In genomic region chr2:84846732-84847131, GRCh38 we compare ENCODE assay signal across 12 cellular contexts. TPM values are rescaled to one million over a fixed set of nuclear protein-coding genes. Genes with fewer than 3 reads are reported as not detected.
DNase-seq lines count a peak whose midpoint lies in the region; ATAC-seq and TF ChIP-seq lines count a peak whose summit lies in the region.
"Had no signal": no experiment of that assay in that cellular context is flagged by ENCODE, and none has a peak within 500 bp of the region (broad histone marks: within the 10 kb centered on the region; RNA-seq: fewer than 3 reads in every experiment).

No MANE protein-coding gene starts in this region.

- peak overlapping the region; percentile 13 for H3K27ac ChIP-seq in suprapubic skin
- H3K27ac ChIP-seq: gastroesophageal sphincter, HL-60, VCaP had no signal

- H3K4me1 ChIP-seq in suprapubic skin: no peaks in the 10 kb centered on the region
- H3K4me1 ChIP-seq: gastroesophageal sphincter had no signal

- TF ChIP-seq POLR2A in suprapubic skin (IDR thresholded peaks at IDR 0.05): no peak

- H3K4me3 ChIP-seq in suprapubic skin: no peak overlapping the region
- H3K4me3 ChIP-seq: gastroesophageal sphincter had no signal

- H3K36me3 ChIP-seq in suprapubic skin: no peaks in the 10 kb centered on the region
- H3K36me3 ChIP-seq: gastroesophageal sphincter had no signal

- DNase-seq in HT1080 (ENCODE audit: low read depth): peak; percentile 54
- DNase-seq in activated T-cell treated with anti-CD3 and anti-CD28 coated beads, Interleukin-2, amount 50 U/mL, for 72 hours: no peak
- DNase-seq in hepatic stellate cell (ENCODE audit: low spot score): peak; percentile 55
- no peak for DNase-seq in suprapubic skin (ENCODE audit: low spot score in 2 of 2)
- DNase-seq in HK-2 (ENCODE audit: unreplicated experiment): no peak
- DNase-seq in NCI-H146 treated with DMSO at 0.1 percent for 48 hours (lab: John Stamatoyannopoulos, UW; ENCODE audit: unreplicated experiment): no peak
- DNase-seq in NK-92 (lab: John Stamatoyannopoulos, UW; ENCODE audit: unreplicated experiment): no peak
- DNase-seq: mesendoderm had no signal

- H3K9me3 Mint-ChIP-seq in activated T-cell treated with anti-CD3 and anti-CD28 coated beads, Interleukin-2, amount 50 U/mL, for 72 hours: no peaks in the 10 kb centered on the region

- H3K27ac Mint-ChIP-seq in activated T-cell treated with anti-CD3 and anti-CD28 coated beads, Interleukin-2, amount 50 U/mL, for 72 hours: peak overlapping the region; percentile 98

- peak; percentile 16 to 33 for ATAC-seq in activated T-cell treated with anti-CD3 and anti-CD28 coated beads, Interleukin-2, amount 50 U/mL, for 72 hours (replicated peaks in 1 of 2)
- ATAC-seq: gastroesophageal sphincter, HCT116 had no signal

- TF ChIP-seq CTCF in suprapubic skin (IDR thresholded peaks at IDR 0.05): no peak

- 79% methylated on average over 2 of the region's 2 CpGs for WGBS in suprapubic skin

- no peaks in the 10 kb centered on the region for H3K27me3 ChIP-seq in suprapubic skin
- H3K27me3 ChIP-seq: gastroesophageal sphincter had no signal

- H3K36me3 Mint-ChIP-seq in activated T-cell treated with anti-CD3 and anti-CD28 coated beads, Interleukin-2, amount 50 U/mL, for 72 hours (ENCODE audit: insufficient read depth in 2 of 2): peaks cover 3 to 10% of the 10 kb centered on the region in 2 donors

- no peaks in the 10 kb centered on the region for H3K9me3 ChIP-seq in suprapubic skin
- H3K9me3 ChIP-seq: gastroesophageal sphincter had no signal

- peak overlapping the region; percentile 79 to 80 for H3K4me3 Mint-ChIP-seq in activated T-cell treated with anti-CD3 and anti-CD28 coated beads, Interleukin-2, amount 50 U/mL, for 72 hours

- no peak for TF ChIP-seq EP300 in suprapubic skin (IDR thresholded peaks at IDR 0.05)

- H3K27me3 Mint-ChIP-seq in activated T-cell treated with anti-CD3 and anti-CD28 coated beads, Interleukin-2, amount 50 U/mL, for 72 hours (ENCODE audit: low read depth): no peaks in the 10 kb centered on the region

- peaks cover 91% of the 10 kb centered on the region for H3K4me1 Mint-ChIP-seq in activated T-cell treated with anti-CD3 and anti-CD28 coated beads, Interleukin-2, amount 50 U/mL, for 72 hours (ENCODE audit: low read depth)

RNA-seq across cellular contexts. Expression of gene TRABD2A, which starts 34.2 kb away (rescaled TPM):
- 22.7 and 30.4 TPM in 2 replicates for total RNA-seq in HT1080 (2014; rRNA removed; shearing (Covaris generic))
- 10.5 and 14.0 TPM in 2 replicates for polyA plus RNA-seq in HT1080 (2015; cell fraction: cytosol; rRNA removed)
- 6.6 and 7.3 TPM in 2 replicates for polyA plus RNA-seq in HT1080 (2015; cell fraction: nucleus; rRNA removed)
- 10 to 100 TPM; 35.1 to 39.4 TPM for total RNA-seq in activated T-cell treated with anti-CD3 and anti-CD28 coated beads, Interleukin-2, amount 50 U/mL, for 72 hours
- 1 to 10 TPM in 2 of 4 donors, under 1 TPM in 1, not detected in 1; 0.68 to 2.4 (median 1.7) TPM for total RNA-seq in suprapubic skin

RNA-seq across cellular contexts. Expression of gene TMSB10, which starts 58.7 kb away (rescaled TPM):
- 2,966 and 4,695 TPM in 2 replicates for total RNA-seq in HT1080 (2014; rRNA removed; shearing (Covaris generic))
- polyA plus RNA-seq in HT1080 (2015; cell fraction: cytosol; rRNA removed): 5,377 and 5,409 TPM in 2 replicates
- polyA plus RNA-seq in HT1080 (2015; cell fraction: nucleus; rRNA removed): 1,307 and 1,395 TPM in 2 replicates
- 1,000 to 10,000 TPM in 1 of 2 donors, 100 to 1,000 TPM in 1; 884 to 1,078 TPM for total RNA-seq in activated T-cell treated with anti-CD3 and anti-CD28 coated beads, Interleukin-2, amount 50 U/mL, for 72 hours
- 1,000 to 10,000 TPM in 2 of 4 donors, 100 to 1,000 TPM in 2; 859 to 1,108 (median 964) TPM for total RNA-seq in suprapubic skin

Comparison
In these comparisons a context has a peak if more than half of its experiments do, and no peak if none do; other contexts are left out.
1. DNase-seq: peak in HT1080 (single experiment) and hepatic stellate cell (single experiment); none in activated T-cell treated with anti-CD3 and anti-CD28 coated beads, Interleukin-2, amount 50 U/mL, for 72 hours (0 of 2), suprapubic skin (0 of 2), HK-2 (single experiment), NCI-H146 treated with DMSO at 0.1 percent for 48 hours (single experiment) and NK-92 (single experiment).